1 cellular context compared by ENCODE assay signal in the genomic region with DNA sequence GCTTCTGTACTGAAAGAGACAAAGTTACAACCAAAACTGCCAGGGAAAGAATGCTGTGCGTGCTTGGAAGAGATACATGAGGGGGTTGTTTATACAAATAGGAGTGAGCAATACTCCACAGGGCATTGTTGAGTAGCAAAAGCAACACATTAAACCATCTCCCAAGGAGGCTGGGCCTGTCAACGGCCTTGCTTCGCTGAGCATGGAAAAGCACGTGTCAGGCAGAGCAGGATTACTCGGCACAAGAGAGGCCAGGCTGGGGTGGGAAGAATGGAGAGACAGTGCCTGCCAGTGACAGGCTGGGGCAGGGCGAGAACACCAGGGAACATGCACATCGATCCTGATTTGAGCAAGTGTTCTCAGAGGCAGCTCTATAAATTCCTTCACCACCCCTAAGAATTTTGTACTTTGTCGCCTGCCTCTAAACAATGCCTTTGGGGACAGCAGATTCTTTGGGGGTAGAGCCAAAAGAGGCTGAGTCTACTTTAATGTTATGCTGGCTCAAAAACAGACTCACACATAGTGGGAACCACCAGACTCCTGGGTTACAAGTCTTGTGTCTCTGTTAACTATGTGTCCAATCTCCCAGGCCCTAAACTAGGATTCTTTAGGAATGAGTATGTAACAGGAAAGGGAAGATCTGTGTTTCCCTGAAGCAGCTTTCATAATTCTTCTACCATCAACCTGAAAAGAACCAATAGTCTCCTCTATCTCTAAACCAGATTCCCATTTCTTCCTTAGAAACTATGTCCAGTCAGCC.
TF ChIP-seq lines count a peak whose summit lies in the region.

No MANE protein-coding gene starts in this region.

TF ChIP-seq in H1, 55 proteins besides CTCF, POLR2A, EP300 and RAD21 (continued from another document):
- TF ChIP-seq MAX (IDR thresholded peaks at IDR 0.05) = no peak
- no peak for TF ChIP-seq JUND (IDR thresholded peaks at IDR 0.05; ENCODE audit: low read length)
- TF ChIP-seq BCL11A (IDR thresholded peaks at IDR 0.05; ENCODE audit: low read depth in 2 of 2, low read length in 2 of 2) = no peak
- no peak for TF ChIP-seq CHD7 (IDR thresholded peaks at IDR 0.05; ENCODE audit: insufficient replicate concordance, low read length)
- no peak for TF ChIP-seq ASH2L (IDR thresholded peaks at IDR 0.05; ENCODE audit: low read length)
- TF ChIP-seq RBBP5 (IDR thresholded peaks at IDR 0.05; ENCODE audit: borderline replicate concordance, low read depth, low read length) = no peak
- TF ChIP-seq TAF1 (IDR thresholded peaks at IDR 0.05; ENCODE audit: low read depth, low read length) = no peak
- no peak for TF ChIP-seq MAFK (IDR thresholded peaks at IDR 0.05; ENCODE audit: low read depth, low read length)
- no peak for TF ChIP-seq CEBPB (IDR thresholded peaks at IDR 0.05; ENCODE audit: low read depth, low read length)
- no peak for TF ChIP-seq EGR1 (IDR thresholded peaks at IDR 0.05; ENCODE audit: borderline replicate concordance, low read depth, low read length)
TF ChIP-seq in H1: peak in this region for 0.
